Comparison of ENCODE assay signal across 8 cellular contexts in the genomic region with DNA sequence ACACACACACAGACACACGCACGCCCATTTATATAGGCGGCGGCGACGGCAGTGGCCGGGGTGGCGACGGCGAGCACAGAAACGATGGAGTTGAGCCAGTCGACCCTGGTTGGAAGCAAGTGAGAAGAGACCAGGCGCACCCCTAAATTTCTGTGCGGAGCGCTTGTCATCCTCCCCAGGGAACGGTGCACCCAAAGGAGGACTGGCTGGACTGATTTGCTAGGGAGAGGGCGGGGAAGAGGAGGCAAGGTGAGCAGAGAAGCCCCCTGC. TPM values are rescaled to one million over a fixed set of nuclear protein-coding genes. Genes with fewer than 3 reads are reported as not detected.
DNase-seq lines count a peak whose midpoint lies in the region; ATAC-seq and TF ChIP-seq lines count a peak whose summit lies in the region.

No MANE protein-coding gene starts in this region.

- H3K36me3 ChIP-seq in left ventricle myocardium inferior (no peaks in the 10 kb centered on the region), endodermal cell (ENCODE audit: control insufficient read depth, insufficient read depth, low read length) (no peaks in the 10 kb centered on the region), muscle layer of colon (ENCODE audit: insufficient read depth, low read length) (no peaks in the 10 kb centered on the region), vagina (no peaks in the 10 kb centered on the region)

- ATAC-seq in Right ventricle myocardium superior (ENCODE audit: poor library complexity): no peak

- H3K27me3 ChIP-seq in left ventricle myocardium inferior (ENCODE audit: low read depth): no peaks in the 10 kb centered on the region
- H3K27me3 ChIP-seq in endodermal cell (ENCODE audit: control insufficient read depth, insufficient read depth, low read length, poor library complexity, severe bottlenecking): peaks cover 25% of the 10 kb centered on the region
- peaks cover 0 to 11% of the 10 kb centered on the region in 2 donors for H3K27me3 ChIP-seq in muscle layer of colon (ENCODE audit: control insufficient read depth in 1 of 2, insufficient read depth in 2 of 2, low read length in 2 of 2)
- no peaks in the 10 kb centered on the region for H3K27me3 ChIP-seq in vagina

- DNase-seq in left ventricle myocardium inferior (no peak), Right ventricle myocardium superior (no peak), endodermal cell (no peak), vagina (ENCODE audit: extremely low spot score in 2 of 2) (no peak), 8988T (no peak), mesenteric fat pad (ENCODE audit: low spot score) (no peak)
- DNase-seq in activated naive CD4-positive, alpha-beta T cell (lab: John Stamatoyannopoulos, UW): no peak

- peak overlapping the region; percentile 66 for H3K27ac ChIP-seq in left ventricle myocardium inferior (replicated peaks)
- H3K27ac ChIP-seq in endodermal cell (ENCODE audit: low read depth, low read length): no peak overlapping the region
- peak overlapping the region; percentile 49 for H3K27ac ChIP-seq in muscle layer of colon (ENCODE audit: low read depth, low read length)
- peak overlapping the region; percentile 50 for H3K27ac ChIP-seq in vagina

- intact Hi-C loops in left ventricle myocardium inferior (cut with micrococcal nuclease): loop anchor here (10.0 kb wide), 1 partner anchor 150 kb away; no protein-coding TSS in a partner anchor
- intact Hi-C loops in Right ventricle myocardium superior (cut with DNase I): loop anchor here (10.0 kb wide), 1 partner anchor 130 kb away; no protein-coding TSS in a partner anchor
- intact Hi-C loops in vagina (cut with DNase I): loop anchor here (5.0 kb wide), 1 partner anchor 147 kb away; no protein-coding TSS in a partner anchor

- peaks cover 1% of the 10 kb centered on the region for H3K9me3 Mint-ChIP-seq in endodermal cell

- H3K27ac Mint-ChIP-seq in endodermal cell: no peak overlapping the region

- TF ChIP-seq POLR2A in vagina (IDR thresholded peaks at IDR 0.05): no peak

- H3K27me3 Mint-ChIP-seq in endodermal cell (ENCODE audit: insufficient read depth): peaks cover 41% of the 10 kb centered on the region

- H3K4me1 Mint-ChIP-seq in endodermal cell: peaks cover 5% of the 10 kb centered on the region

- no peak overlapping the region for H3K9ac ChIP-seq in endodermal cell (ENCODE audit: extremely low read depth, low read length, poor library complexity, severe bottlenecking)
- no peak overlapping the region for H3K9ac ChIP-seq in muscle layer of colon (ENCODE audit: low read length)

- WGBS in endodermal cell (ENCODE audit: insufficient coverage in 1 of 2, insufficient read length in 1 of 2), 2 experiments: 0% methylated on average over 17 of the region's 17 CpGs; no CpG with 5 or more reads in 1 of the 2 experiments

- no peaks in the 10 kb centered on the region for H3K36me3 Mint-ChIP-seq in endodermal cell (ENCODE audit: low read depth)

- TF ChIP-seq CTCF in left ventricle myocardium inferior (IDR thresholded peaks at IDR 0.05; ENCODE audit: borderline replicate concordance): no peak
- TF ChIP-seq CTCF in endodermal cell (conservative IDR thresholded peaks at IDR 0.05): no peak
- no peak for TF ChIP-seq CTCF in vagina (IDR thresholded peaks at IDR 0.05)

- H3K4me3 Mint-ChIP-seq in endodermal cell: peak overlapping the region; percentile 65

- peak overlapping the region; percentile 69 for H3K4me3 ChIP-seq in left ventricle myocardium inferior
- peak overlapping the region; percentile 82 for H3K4me3 ChIP-seq in endodermal cell (ENCODE audit: low read length)
- H3K4me3 ChIP-seq in muscle layer of colon (ENCODE audit: low read depth in 1 of 2, low read length in 2 of 2): peak overlapping the region; percentile 68 to 70
- H3K4me3 ChIP-seq in vagina: peak overlapping the region; percentile 47 to 62

- H3K9me3 ChIP-seq in left ventricle myocardium inferior (replicated peaks) (no peaks in the 10 kb centered on the region), endodermal cell (ENCODE audit: control insufficient read depth, low read length) (no peaks in the 10 kb centered on the region), muscle layer of colon (ENCODE audit: low read length) (no peaks in the 10 kb centered on the region), vagina (no peaks in the 10 kb centered on the region)

- H3K4me1 ChIP-seq in left ventricle myocardium inferior (peaks cover 16% of the 10 kb centered on the region), endodermal cell (ENCODE audit: control insufficient read depth, insufficient read depth, low read length) (no peaks in the 10 kb centered on the region), muscle layer of colon (ENCODE audit: insufficient read depth, low read length) (no peaks in the 10 kb centered on the region), vagina (no peaks in the 10 kb centered on the region)

RNA-seq across cellular contexts. Expression of a gene that starts 0.3 kb away (rescaled TPM):
- total RNA-seq in left ventricle myocardium inferior: 1.0 TPM
- total RNA-seq in Right ventricle myocardium superior: 1.2 TPM
- 1 to 10 TPM; 6.0 to 7.3 TPM for total RNA-seq in endodermal cell
- 6.5 TPM for polyA plus RNA-seq in endodermal cell (2013, experiment 1 of 2)
- polyA plus RNA-seq in endodermal cell (2013, experiment 2 of 2): 6.1 TPM
- total RNA-seq in vagina: 8.3 TPM
- 11.4 TPM for total RNA-seq in mesenteric fat pad
